In genomic region chr1:199684686-199685273, GRCh38 we compare ENCODE assay signal across 8 cellular contexts.
DNase-seq lines count a peak whose midpoint lies in the region; ATAC-seq and TF ChIP-seq lines count a peak whose summit lies in the region.

No MANE protein-coding gene starts in this region.

- dilution Hi-C loops in mammary epithelial cell (cut with HindIII; ENCODE audit: low sequenced_read_pairs): no loop called here

- TF ChIP-seq CTCF in mammary epithelial cell (conservative IDR thresholded peaks at IDR 0.05 in 1 of 2, IDR thresholded peaks at IDR 0.05 in 1 of 2; ENCODE audit: extremely low read depth in 1 of 2, insufficient read depth in 1 of 2, low read depth in 1 of 2, low read length in 2 of 2): peak; percentile 85 to 90
- TF ChIP-seq CTCF in left lung (IDR thresholded peaks at IDR 0.05): peak; percentile 58 to 78
- peak; percentile 62 to 83 (median 81) for TF ChIP-seq CTCF in upper lobe of left lung (IDR thresholded peaks at IDR 0.05)

- BruUV-seq in mammary epithelial cell (replicated peaks; lab: Mats Ljungman, UMichigan): no TSS peak

- H3K27me3 ChIP-seq in mammary epithelial cell (ENCODE audit: insufficient read depth, low read length): no peaks in the 10 kb centered on the region
- H3K27me3 ChIP-seq in left lung: no peaks in the 10 kb centered on the region
- H3K27me3 ChIP-seq in upper lobe of left lung: no peaks in the 10 kb centered on the region

- peak; percentile 87 for ATAC-seq in GM21825 (IDR thresholded peaks at IDR 0.05; ENCODE audit: unreplicated experiment)
- peak; percentile 96 for ATAC-seq in left lung
- ATAC-seq in upper lobe of left lung (ENCODE audit: low FRiP score in 2 of 2): peak; percentile 73 to 82

- H3K79me2 ChIP-seq in mammary epithelial cell (ENCODE audit: insufficient read depth, low read length): no peaks in the 10 kb centered on the region

- H3K9me3 ChIP-seq in mammary epithelial cell (replicated peaks; ENCODE audit: insufficient read depth, low read length) (no peaks in the 10 kb centered on the region), left lung (no peaks in the 10 kb centered on the region), upper lobe of left lung (no peaks in the 10 kb centered on the region)

- no peak for TF ChIP-seq EP300 in Ishikawa (IDR thresholded peaks at IDR 0.05; ENCODE audit: borderline replicate concordance)
- no peak for TF ChIP-seq EP300 in upper lobe of left lung (IDR thresholded peaks at IDR 0.05)

- no peak overlapping the region for H3K4me3 ChIP-seq in mammary epithelial cell (replicated peaks in 1 of 3; ENCODE audit: insufficient read depth in 1 of 3, low read depth in 2 of 3, low read length in 3 of 3)
- no peak overlapping the region for H3K4me3 ChIP-seq in left lung
- H3K4me3 ChIP-seq in upper lobe of left lung: no peak overlapping the region

- peak overlapping the region; percentile 45 for H3K4me2 ChIP-seq in mammary epithelial cell (ENCODE audit: insufficient read depth, low read depth, low read length)

- no peaks in the 10 kb centered on the region for H3K36me3 ChIP-seq in mammary epithelial cell (ENCODE audit: insufficient read depth, low read length)
- H3K36me3 ChIP-seq in left lung: no peaks in the 10 kb centered on the region
- no peaks in the 10 kb centered on the region for H3K36me3 ChIP-seq in upper lobe of left lung

- CTCF ChIA-PET in mammary epithelial cell (lab: Charles Lee; ENCODE audit: low non-redundant PET): interaction anchor here (0.6 to 1.0 kb wide), 5 partner anchors 86 to 722 kb away, joined by 3 to 23 read pairs (median 4); no protein-coding TSS in a partner anchor

- in situ Hi-C loops in mammary epithelial cell (cut with MboI; ENCODE audit: low sequenced_read_pairs in 2 of 2): loop anchor here (5.0 to 25.0 kb wide), 4 partner anchors 583 to 810 kb away; no protein-coding TSS in a partner anchor

- H3K4me1 ChIP-seq in mammary epithelial cell (ENCODE audit: insufficient read depth, low read length) (peaks cover 16% of the 10 kb centered on the region), left lung (peaks cover 0 to 9% of the 10 kb centered on the region in 2 donors), upper lobe of left lung (peaks cover 0 to 17% (median 1%) of the 10 kb centered on the region in 4 donors)

- H3K27ac ChIP-seq in mammary epithelial cell (ENCODE audit: insufficient read depth, low read depth, low read length): no peak overlapping the region
- no peak overlapping the region for H3K27ac ChIP-seq in left lung
- no peak overlapping the region for H3K27ac ChIP-seq in upper lobe of left lung

- TF ChIP-seq RAD21 in Ishikawa (IDR thresholded peaks at IDR 0.05; ENCODE audit: low read depth): peak; percentile 91

- H3K9ac ChIP-seq in mammary epithelial cell (ENCODE audit: insufficient read depth, low read length): no peak overlapping the region

- H2AFZ ChIP-seq in mammary epithelial cell (ENCODE audit: low read depth, low read length): no peak overlapping the region

- peak; percentile 13 to 18 for DNase-seq in stimulated activated CD4-positive, alpha-beta T cell treated with anti-CD3 and anti-CD28 coated beads, Interleukin-2, amount 100 ng/mL, for 24 hours
- no peak for DNase-seq in stimulated activated CD4-positive, alpha-beta T cell treated with anti-CD3 and anti-CD28 coated beads, Interleukin-4, amount 100 ng/mL, for 1 hour
- DNase-seq in NOMO-1 treated with DMSO at 0.1 percent for 48 hours (lab: John Stamatoyannopoulos, UW; ENCODE audit: unreplicated experiment) (peak; percentile 68), mammary epithelial cell (peak; percentile 56), left lung (no peak), upper lobe of left lung (peak in 1 of 2 donors; percentile 23)

- TF ChIP-seq POLR2A in upper lobe of left lung (IDR thresholded peaks at IDR 0.05): no peak

- H4K20me1 ChIP-seq in mammary epithelial cell (ENCODE audit: insufficient read depth, low read length): no peaks in the 10 kb centered on the region

- intact Hi-C loops in mammary epithelial cell (cut with micrococcal nuclease) (loop anchor here (1.0 to 10.0 kb wide), 8 partner anchors 74 to 826 kb away; no protein-coding TSS in a partner anchor), left lung (cut with DNase I) (no loop called here)

- WGBS in mammary epithelial cell (ENCODE audit: low coverage, missing lambda C conversion rate): 100% methylated on average over 1 of the region's 1 CpG
- 92 to 94% methylated on average over 1 of the region's 1 CpG for WGBS in upper lobe of left lung, 2 donors

TF ChIP-seq in Ishikawa, 13 proteins besides CTCF, POLR2A, EP300 and RAD21:
- no peak for TF ChIP-seq NFIC (IDR thresholded peaks at IDR 0.05)
- TF ChIP-seq YY1 (IDR thresholded peaks at IDR 0.05; ENCODE audit: low read depth): no peak

Comparison
In these comparisons a context has a peak if more than half of its experiments do, and no peak if none do; other contexts are left out.
1. DNase-seq: peak in stimulated activated CD4-positive, alpha-beta T cell treated with anti-CD3 and anti-CD28 coated beads, Interleukin-2, amount 100 ng/mL, for 24 hours (2 of 2), NOMO-1 treated with DMSO at 0.1 percent for 48 hours (single experiment) and mammary epithelial cell (single experiment); none in stimulated activated CD4-positive, alpha-beta T cell treated with anti-CD3 and anti-CD28 coated beads, Interleukin-4, amount 100 ng/mL, for 1 hour (single experiment) and left lung (0 of 2).
2. Peak in every context shown above with its lines, with median percentiles within 50 percentile points of each other: ATAC-seq and CTCF ChIP-seq.